1 cellular context compared by ENCODE assay signal in genomic region chr12:112680993-112681392, GRCh38.
TF ChIP-seq lines count a peak whose summit lies in the region.

No MANE protein-coding gene starts in this region.

TF ChIP-seq in HCT116, 20 proteins besides CTCF, POLR2A, EP300 and RAD21:
- TF ChIP-seq EZH2 (IDR thresholded peaks at IDR 0.05) (0 out of 2 replicates have a peak, but pooled peaks have one; percentile 23), ELF1 (IDR thresholded peaks at IDR 0.05; ENCODE audit: borderline replicate concordance, low read depth) (no peak)
